ENCODE assay signal across 8 cellular contexts in the genomic region with DNA sequence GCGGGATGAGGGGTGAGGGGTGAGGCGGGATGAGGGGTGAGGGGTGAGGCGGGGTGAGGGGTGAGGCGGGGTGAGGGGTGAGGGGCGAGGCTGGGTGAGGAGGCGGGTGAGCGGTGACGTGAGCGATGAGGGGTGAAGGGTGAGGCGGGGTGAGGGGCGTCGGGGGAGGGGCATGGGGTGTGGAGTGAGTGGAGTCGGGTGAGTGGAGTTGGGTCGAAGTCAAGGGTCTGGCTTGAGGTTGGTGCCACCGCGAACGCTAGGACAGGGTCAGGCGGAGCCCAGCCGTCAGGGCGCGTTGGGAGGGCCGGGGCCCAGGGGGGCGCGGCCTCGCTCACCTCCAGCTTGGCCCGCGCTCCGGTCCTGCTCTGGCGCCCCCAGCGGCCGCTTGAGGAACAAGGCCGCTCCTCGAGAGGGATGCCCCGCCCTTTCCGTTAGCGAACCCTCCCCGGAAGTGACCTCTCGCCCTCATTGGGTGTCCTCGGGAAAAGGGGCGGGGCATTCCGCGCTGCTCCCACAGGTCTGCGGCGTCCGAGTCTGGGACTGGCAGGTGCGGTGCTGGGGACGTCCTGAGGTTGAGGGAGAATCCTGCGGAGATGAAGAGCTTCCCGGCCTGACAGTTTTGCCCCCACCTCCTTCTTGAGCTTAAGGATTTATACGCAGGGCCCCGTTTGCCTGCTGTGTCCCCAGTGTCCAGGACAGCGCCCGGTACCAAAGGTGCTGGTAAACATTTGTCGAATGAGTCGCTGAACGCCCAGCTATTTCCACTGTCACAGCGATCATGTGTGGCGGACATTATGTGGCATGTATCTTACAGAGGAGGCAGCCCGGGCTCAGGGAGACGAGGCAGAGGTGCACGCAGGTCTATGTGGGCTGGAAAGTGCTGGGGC. TPM values are rescaled to one million over a fixed set of nuclear protein-coding genes. Genes with fewer than 3 reads are reported as not detected.
DNase-seq lines count a peak whose midpoint lies in the region; ATAC-seq and TF ChIP-seq lines count a peak whose summit lies in the region.

A gene with protein sequence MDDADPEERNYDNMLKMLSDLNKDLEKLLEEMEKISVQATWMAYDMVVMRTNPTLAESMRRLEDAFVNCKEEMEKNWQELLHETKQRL (minus strand): TSS at position 397 of the 887 bp plus-strand sequence. CDS start 6,514 bp downstream, outside the sequence.

- H3K4me3 Mint-ChIP-seq in CD4-positive, alpha-beta T cell = peak within 1 kb of the TSS; percentile 96
- H3K4me3 Mint-ChIP-seq in activated CD4-positive, alpha-beta memory T cell treated with anti-CD3 and anti-CD28 coated beads for 36 hours = peak within 1 kb of the TSS; percentile 90

- H3K27me3 Mint-ChIP-seq in CD4-positive, alpha-beta T cell = no peaks in the 10 kb centered on the region
- H3K27me3 Mint-ChIP-seq in activated CD4-positive, alpha-beta memory T cell treated with anti-CD3 and anti-CD28 coated beads for 36 hours = no peaks in the 10 kb centered on the region

- peak within 1 kb of the TSS; percentile 64 to 86 for H3K9ac ChIP-seq in duodenal mucosa (ENCODE audit: low read depth in 1 of 2, low read length in 2 of 2)

- H3K4me1 ChIP-seq in duodenal mucosa (ENCODE audit: control insufficient read depth in 1 of 2, insufficient read depth in 2 of 2, low read length in 2 of 2) (peaks cover 9 to 14% of the 10 kb centered on the region in 2 donors), lower lobe of right lung (peaks cover 8% of the 10 kb centered on the region)

- POLR2A ChIA-PET in CD4-positive, alpha-beta T cell (lab: Charles Lee) = interaction anchor here (0.6 to 4.2 kb wide), 16 partner anchors 14 to 371 kb away, joined by 3 to 56 read pairs (median 6); a partner anchor contains a TSS
- POLR2A ChIA-PET in activated CD4-positive, alpha-beta memory T cell treated with anti-CD3 and anti-CD28 coated beads for 36 hours (lab: Charles Lee) = interaction anchor here (1.0 to 2.9 kb wide), 13 partner anchors 9 to 58 kb away, joined by 3 to 29 read pairs (median 6); a partner anchor contains a TSS

- no peaks in the 10 kb centered on the region for H3K9me3 ChIP-seq in CD4-positive, alpha-beta T cell (ENCODE audit: control insufficient read depth, low read length)
- H3K9me3 ChIP-seq in duodenal mucosa (ENCODE audit: control insufficient read depth in 1 of 2, low read length in 2 of 2) (no peaks in the 10 kb centered on the region), lower lobe of right lung (no peaks in the 10 kb centered on the region)

- TF ChIP-seq CTCF in CD4-positive, alpha-beta T cell (IDR thresholded peaks at IDR 0.05) = peak; percentile 84
- peak; percentile 97 for TF ChIP-seq CTCF in lower lobe of right lung (IDR thresholded peaks at IDR 0.05)

- H3K36me3 Mint-ChIP-seq in CD4-positive, alpha-beta T cell (ENCODE audit: low read depth) = no peaks in the 10 kb centered on the region
- no peaks in the 10 kb centered on the region for H3K36me3 Mint-ChIP-seq in activated CD4-positive, alpha-beta memory T cell treated with anti-CD3 and anti-CD28 coated beads for 36 hours

- peak; percentile 93 to 99 (median 96) for DNase-seq in CD4-positive, alpha-beta T cell
- peak; percentile 83 for DNase-seq in NCI-H774 (lab: John Stamatoyannopoulos, UW)
- peak; percentile 98 for DNase-seq in activated CD4-positive, alpha-beta memory T cell treated with anti-CD3 and anti-CD28 coated beads for 36 hours
- peak; percentile 99 for DNase-seq in lower lobe of right lung
- DNase-seq in stimulated activated CD4-positive, alpha-beta T cell treated with anti-CD3 and anti-CD28 coated beads, TNF-alpha, amount 100 ng/mL, for 24 hours (ENCODE audit: low read depth in 3 of 3) = peak; percentile 94 to 98 (median 96)

- intact Hi-C loops in CD4-positive, alpha-beta T cell (cut with DNase I, micrococcal nuclease) = loop anchor here (1.0 to 5.0 kb wide), 6 partner anchors 18 to 54 kb away; a partner anchor contains a TSS
- intact Hi-C loops in activated CD4-positive, alpha-beta memory T cell treated with anti-CD3 and anti-CD28 coated beads for 36 hours (cut with micrococcal nuclease) = loop anchor here (1.0 to 10.0 kb wide), 7 partner anchors 14 to 54 kb away; a partner anchor contains a TSS
- intact Hi-C loops in lower lobe of right lung (cut with DNase I) = no loop called here

- no peak within 1 kb of the TSS for H3K27ac ChIP-seq in CD4-positive, alpha-beta T cell (ENCODE audit: low read depth, low read length)
- H3K27ac ChIP-seq in duodenal mucosa (ENCODE audit: low read depth, low read length) (peak within 1 kb of the TSS; percentile 71), lower lobe of right lung (peak within 1 kb of the TSS; percentile 75)

- H3K36me3 ChIP-seq in duodenal mucosa (ENCODE audit: control insufficient read depth in 1 of 2, insufficient read depth in 2 of 2, low read length in 2 of 2) (no peaks in the 10 kb centered on the region), lower lobe of right lung (no peaks in the 10 kb centered on the region)

- peak within 1 kb of the TSS; percentile 72 to 84 for H3K4me3 ChIP-seq in duodenal mucosa (ENCODE audit: low read depth in 1 of 2, low read length in 2 of 2)
- peak within 1 kb of the TSS; percentile 70 for H3K4me3 ChIP-seq in lower lobe of right lung

- no peaks in the 10 kb centered on the region for H3K27me3 ChIP-seq in CD4-positive, alpha-beta T cell (ENCODE audit: control insufficient read depth, insufficient read depth, low read length)
- H3K27me3 ChIP-seq in duodenal mucosa (ENCODE audit: control insufficient read depth in 1 of 2, insufficient read depth in 2 of 2, low read length in 2 of 2) (no peaks in the 10 kb centered on the region), lower lobe of right lung (ENCODE audit: low read depth) (no peaks in the 10 kb centered on the region)

- CTCF ChIA-PET in CD4-positive, alpha-beta T cell (lab: Charles Lee) = interaction anchor here (0.6 to 3.7 kb wide), 24 partner anchors 9 to 318 kb away, joined by 3 to 70 read pairs (median 5); a partner anchor contains a TSS
- CTCF ChIA-PET in activated CD4-positive, alpha-beta memory T cell treated with anti-CD3 and anti-CD28 coated beads for 36 hours (lab: Charles Lee) = interaction anchor here (0.6 to 4.6 kb wide), 24 partner anchors 9 to 129 kb away, joined by 3 to 71 read pairs (median 6); a partner anchor contains a TSS

- ATAC-seq in CD4-positive, alpha-beta T cell (ENCODE audit: poor library complexity) = peak; percentile 94
- ATAC-seq in GM19397 (IDR thresholded peaks at IDR 0.05; ENCODE audit: unreplicated experiment) (peak; percentile 90), HG03565 (IDR thresholded peaks at IDR 0.05; ENCODE audit: unreplicated experiment) (peak; percentile 81), lower lobe of right lung (peak; percentile 99)

- H3K4me1 Mint-ChIP-seq in CD4-positive, alpha-beta T cell (ENCODE audit: low read depth) = peaks cover 16% of the 10 kb centered on the region
- H3K4me1 Mint-ChIP-seq in activated CD4-positive, alpha-beta memory T cell treated with anti-CD3 and anti-CD28 coated beads for 36 hours (ENCODE audit: low read depth) = peaks cover 15% of the 10 kb centered on the region

- no peaks in the 10 kb centered on the region for H3K9me3 Mint-ChIP-seq in CD4-positive, alpha-beta T cell
- no peaks in the 10 kb centered on the region for H3K9me3 Mint-ChIP-seq in activated CD4-positive, alpha-beta memory T cell treated with anti-CD3 and anti-CD28 coated beads for 36 hours

- H3K27ac Mint-ChIP-seq in CD4-positive, alpha-beta T cell = peak within 1 kb of the TSS; percentile 85
- peak within 1 kb of the TSS; percentile 60 for H3K27ac Mint-ChIP-seq in activated CD4-positive, alpha-beta memory T cell treated with anti-CD3 and anti-CD28 coated beads for 36 hours

RNA-seq across cellular contexts. Expression of the gene that starts here (rescaled TPM):
- total RNA-seq in CD4-positive, alpha-beta T cell = not detected
- 1 to 10 TPM in 1 of 2 experiments, under 1 TPM in 1; 0.87 to 1.0 TPM for total RNA-seq in activated CD4-positive, alpha-beta memory T cell treated with anti-CD3 and anti-CD28 coated beads for 36 hours
- not detected for total RNA-seq in lower lobe of right lung

Comparison
In these comparisons a context has a peak if more than half of its experiments do, and no peak if none do; other contexts are left out.
1. Peak in DNase-seq and ATAC-seq in CD4-positive, alpha-beta T cell; RNA of the gene not detected or under 1 TPM.
2. Peak in DNase-seq, ATAC-seq, H3K4me3 ChIP-seq and H3K27ac ChIP-seq in lower lobe of right lung; RNA of the gene not detected or under 1 TPM.